Comparison of ENCODE assay signal across 22 cellular contexts in genomic region chr12:38152816-38153736, GRCh38.
"Had no signal": no experiment of that assay in that cellular context is flagged by ENCODE, and none has a peak within 500 bp of the region (broad histone marks: within the 10 kb centered on the region; RNA-seq: fewer than 3 reads in every experiment).

No MANE protein-coding gene starts in this region.

- H3K4me1 ChIP-seq: esophagus squamous epithelium, gastroesophageal sphincter, left ventricle myocardium inferior, lower lobe of right lung, psoas muscle, sigmoid colon, stomach had no signal

- H3K27me3 ChIP-seq: sigmoid colon, stomach had no signal

- H3K36me3 ChIP-seq: esophagus squamous epithelium, gastroesophageal sphincter, left ventricle myocardium inferior, lower lobe of right lung, sigmoid colon, stomach, thoracic aorta had no signal

- H3K9me3 ChIP-seq: gastroesophageal sphincter, lower lobe of right lung, psoas muscle, thoracic aorta had no signal

- DNase-seq: effector memory CD8-positive, alpha-beta T cell; esophagus squamous epithelium; foreskin fibroblast; glutamatergic neuron; islet precursor cell; left ventricle myocardium inferior; lower lobe of right lung; mesenchymal stem cell; naive B cell; retina; sigmoid colon; stimulated activated CD4-positive, alpha-beta T cell treated with anti-CD3 and anti-CD28 coated beads, Interleukin-2, amount 100 ng/mL, for 24 hours; stimulated activated naive CD4-positive, alpha-beta T cell; stomach; substantia nigra; trophoblast cell had no signal

- ATAC-seq: effector memory CD8-positive, alpha-beta T cell; gastroesophageal sphincter; lower lobe of right lung; psoas muscle had no signal

- H3K27ac ChIP-seq: epithelial cell of prostate, esophagus squamous epithelium, gastroesophageal sphincter, left ventricle myocardium inferior, lower lobe of right lung, psoas muscle, sigmoid colon, skin epidermis, stomach, thoracic aorta had no signal

- H3K4me3 ChIP-seq: esophagus squamous epithelium, gastroesophageal sphincter, left ventricle myocardium inferior, lower lobe of right lung, psoas muscle, sigmoid colon, skin epidermis, stomach, thoracic aorta had no signal

- FAIRE-seq: urothelium cell line had no signal
